In genomic region chr10:50990568-50991495, GRCh38 we compare ENCODE assay signal across 8 cellular contexts.
DNase-seq lines count a peak whose midpoint lies in the region; ATAC-seq and TF ChIP-seq lines count a peak whose summit lies in the region.

No MANE protein-coding gene starts in this region.

- no peak overlapping the region for H2BK120ac ChIP-seq in trophoblast cell (ENCODE audit: insufficient read depth, low read length, poor library complexity)

- peak overlapping the region; percentile 58 for H2AFZ ChIP-seq in trophoblast cell (ENCODE audit: insufficient read depth, low read length, poor library complexity)

- POLR2A ChIA-PET in HEK293T (lab: Yijun Ruan, JAX), result interaction anchor here (0.9 to 1.6 kb wide), 3 partner anchors 24 to 147 kb away, joined by 3 to 4 read pairs (median 3); no protein-coding TSS in a partner anchor
- POLR2A ChIA-PET in activated CD8-positive, alpha-beta T cell treated with anti-CD3 and anti-CD28 coated beads, Interleukin-2, amount 10 ng/mL, durations not matched to agents 7 days and 5 days (lab: Charles Lee), result no interaction called here

- H3K4me3 Mint-ChIP-seq in activated CD8-positive, alpha-beta T cell treated with anti-CD3 and anti-CD28 coated beads, Interleukin-2, amount 10 ng/mL, durations not matched to agents 7 days and 5 days, result peak overlapping the region; percentile 31

- no peak overlapping the region for H3K27ac Mint-ChIP-seq in activated CD8-positive, alpha-beta T cell treated with anti-CD3 and anti-CD28 coated beads, Interleukin-2, amount 10 ng/mL, durations not matched to agents 7 days and 5 days

- H3K36me3 ChIP-seq in trophoblast cell (ENCODE audit: control insufficient read depth in 1 of 2, insufficient read depth in 2 of 2, low read length in 2 of 2), result no peaks in the 10 kb centered on the region

- H3K4ac ChIP-seq in trophoblast cell (ENCODE audit: low read depth, low read length), result no peak overlapping the region

- H2BK12ac ChIP-seq in trophoblast cell (ENCODE audit: low read length), result no peak overlapping the region

- no peak for ATAC-seq in activated CD8-positive, alpha-beta T cell treated with anti-CD3 and anti-CD28 coated beads, Interleukin-2, amount 10 ng/mL, durations not matched to agents 7 days and 5 days
- ATAC-seq in HG02852 (IDR thresholded peaks at IDR 0.05; ENCODE audit: unreplicated experiment), result no peak

- intact Hi-C loops in cardiac septum (cut with DNase I), result loop anchor here (5.0 to 10.0 kb wide), 2 partner anchors 704 to 1226 kb away; partner anchors contain the start of gene CSTF2T

- no peak overlapping the region for H3K9ac ChIP-seq in trophoblast cell (ENCODE audit: low read length)

- peak overlapping the region; percentile 83 for H3K4me2 ChIP-seq in trophoblast cell (ENCODE audit: low read length)

- H3K27ac ChIP-seq in 22Rv1 (peak overlapping the region; percentile 77), trophoblast cell (ENCODE audit: low read depth, low read length) (no peak overlapping the region), substantia nigra (ENCODE audit: low read depth, low read length, poor library complexity, severe bottlenecking) (no peak overlapping the region)

- H3K79me2 ChIP-seq in trophoblast cell (ENCODE audit: control insufficient read depth, insufficient read depth, low read length, poor library complexity), result no peaks in the 10 kb centered on the region

- no peak overlapping the region for H2BK5ac ChIP-seq in trophoblast cell (ENCODE audit: low read depth, low read length, poor library complexity)

- CTCF ChIA-PET in HEK293T (lab: Yijun Ruan, JAX), result no interaction called here
- CTCF ChIA-PET in activated CD8-positive, alpha-beta T cell treated with anti-CD3 and anti-CD28 coated beads, Interleukin-2, amount 10 ng/mL, durations not matched to agents 7 days and 5 days (lab: Charles Lee), result no interaction called here

- H2AK5ac ChIP-seq in trophoblast cell (ENCODE audit: low read length), result no peak overlapping the region

- no peaks in the 10 kb centered on the region for H3K4me1 Mint-ChIP-seq in activated CD8-positive, alpha-beta T cell treated with anti-CD3 and anti-CD28 coated beads, Interleukin-2, amount 10 ng/mL, durations not matched to agents 7 days and 5 days (ENCODE audit: low read depth)

- TF ChIP-seq CTCF in 22Rv1 (IDR thresholded peaks at IDR 0.05), result no peak

- H3K23ac ChIP-seq in trophoblast cell (ENCODE audit: low read length), result no peak overlapping the region

- peaks cover 20% of the 10 kb centered on the region for H3K27me3 ChIP-seq in trophoblast cell (ENCODE audit: insufficient read depth, low read length)

- H3K4me1 ChIP-seq in trophoblast cell (ENCODE audit: control insufficient read depth in 1 of 2, insufficient read depth in 2 of 2, low read length in 2 of 2), result peaks cover 2 to 9% of the 10 kb centered on the region in 2 experiments

- H4K12ac ChIP-seq in trophoblast cell (ENCODE audit: low read depth, low read length), result no peak overlapping the region

- WGBS in trophoblast cell (ENCODE audit: extremely low coverage, insufficient coverage, insufficient read length), result no CpG with 5 or more reads among the region's 49 CpGs

- no peak overlapping the region for H4K8ac ChIP-seq in trophoblast cell (ENCODE audit: low read depth, low read length)

- H3K4me3 ChIP-seq in trophoblast cell (ENCODE audit: low read depth, low read length), result peak overlapping the region; percentile 75

- H3K9me3 ChIP-seq in trophoblast cell (ENCODE audit: insufficient read depth, low read depth, low read length), result no peaks in the 10 kb centered on the region

- H3K9me3 Mint-ChIP-seq in activated CD8-positive, alpha-beta T cell treated with anti-CD3 and anti-CD28 coated beads, Interleukin-2, amount 10 ng/mL, durations not matched to agents 7 days and 5 days (ENCODE audit: insufficient read depth), result no peaks in the 10 kb centered on the region

- no peak overlapping the region for H3K14ac ChIP-seq in trophoblast cell (ENCODE audit: low read length)

- no peak overlapping the region for H3K18ac ChIP-seq in trophoblast cell (ENCODE audit: low read length)

- no peaks in the 10 kb centered on the region for H3K79me1 ChIP-seq in trophoblast cell (ENCODE audit: low read length)

- H3K27me3 Mint-ChIP-seq in activated CD8-positive, alpha-beta T cell treated with anti-CD3 and anti-CD28 coated beads, Interleukin-2, amount 10 ng/mL, durations not matched to agents 7 days and 5 days (ENCODE audit: low read depth), result peaks cover 49% of the 10 kb centered on the region

- DNase-seq in HEK293T (ENCODE audit: extremely low spot score) (peak; percentile 39), cardiac septum (ENCODE audit: low spot score) (peak; percentile 80), trophoblast cell (peak in 1 of 2 donors; percentile 11), substantia nigra (lab: John Stamatoyannopoulos, UW) (no peak), OCI-M2 (lab: John Stamatoyannopoulos, UW; ENCODE audit: unreplicated experiment) (no peak)
- DNase-seq in activated CD8-positive, alpha-beta T cell treated with anti-CD3 and anti-CD28 coated beads, Interleukin-2, amount 10 ng/mL, durations not matched to agents 7 days and 5 days, result no peak

- no peaks in the 10 kb centered on the region for H3K36me3 Mint-ChIP-seq in activated CD8-positive, alpha-beta T cell treated with anti-CD3 and anti-CD28 coated beads, Interleukin-2, amount 10 ng/mL, durations not matched to agents 7 days and 5 days (ENCODE audit: low read depth)

- H4K91ac ChIP-seq in trophoblast cell (ENCODE audit: low read depth, low read length), result no peak overlapping the region

TF ChIP-seq in HEK293T, 16 proteins besides CTCF, POLR2A, EP300 and RAD21:
- TF ChIP-seq PKNOX1 (IDR thresholded peaks at IDR 0.05), result peak; percentile 48
- peak; percentile 62 for TF ChIP-seq L3MBTL2 (conservative IDR thresholded peaks at IDR 0.05)
- TF ChIP-seq ELF4 (IDR thresholded peaks at IDR 0.05), result no peak

Comparison
In these comparisons a context has a peak if more than half of its experiments do, and no peak if none do; other contexts are left out.
1. DNase-seq: peak in HEK293T (single experiment) and cardiac septum (single experiment); none in activated CD8-positive, alpha-beta T cell treated with anti-CD3 and anti-CD28 coated beads, Interleukin-2, amount 10 ng/mL, durations not matched to agents 7 days and 5 days (single experiment), substantia nigra (0 of 49) and OCI-M2 (single experiment).